7 cellular contexts compared by ENCODE assay signal in the genomic region with DNA sequence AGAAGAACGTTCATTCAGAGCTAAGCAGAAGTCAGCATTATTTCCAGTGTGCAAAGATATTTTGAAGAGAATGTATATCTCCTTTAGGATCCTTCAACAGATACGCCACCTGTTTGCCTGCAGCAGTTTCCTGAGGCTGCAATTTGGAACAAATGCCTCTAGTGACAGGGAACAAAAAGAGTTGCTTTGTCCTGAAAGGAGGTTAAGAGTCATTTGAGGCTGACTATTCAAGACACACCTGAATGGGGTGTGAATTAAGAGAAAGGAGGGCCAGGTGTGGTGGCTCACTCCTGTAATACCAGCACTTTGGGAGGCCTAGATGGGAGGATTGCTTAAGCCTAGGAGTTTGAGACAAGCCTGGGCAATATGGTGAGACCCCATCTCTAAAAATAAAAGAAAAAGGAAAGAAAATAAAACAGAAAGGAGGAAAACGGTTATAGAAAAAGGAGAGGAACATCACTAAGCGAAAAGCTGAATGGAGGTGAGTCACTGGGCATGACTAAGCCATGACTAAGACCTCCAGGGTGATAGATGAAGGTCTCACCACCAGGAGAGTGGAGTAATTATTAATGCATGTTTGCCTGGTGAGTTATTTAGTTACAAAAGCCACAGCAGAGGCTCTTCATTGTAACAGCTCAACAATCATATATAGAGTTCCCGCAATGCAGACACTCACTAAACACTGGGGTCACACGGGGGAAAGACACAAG.
DNase-seq lines count a peak whose midpoint lies in the region; ATAC-seq and TF ChIP-seq lines count a peak whose summit lies in the region.

No MANE protein-coding gene starts in this region.

- 35% methylated on average over 6 of the region's 6 CpGs for WGBS in SK-N-SH (ENCODE audit: low lambda C conversion rate)

- DNase-seq in SK-N-SH = no peak
- peak; percentile 65 for DNase-seq in myocyte (ENCODE audit: low read depth)
- no peak for DNase-seq in NCI-H1694 (lab: John Stamatoyannopoulos, UW)
- DNase-seq in natural killer cell = no peak
- DNase-seq in T-helper 1 cell = no peak

- no peaks in the 10 kb centered on the region for H3K9me2 ChIP-seq in SK-N-SH

- peak overlapping the region; percentile 37; the same call in 1 of the 2 replicates for H3K9ac ChIP-seq in SK-N-SH

- peaks cover 2 to 3% of the 10 kb centered on the region in 2 donors for H3K9me3 Mint-ChIP-seq in natural killer cell

- ATAC-seq in GM18870 (IDR thresholded peaks at IDR 0.05; ENCODE audit: unreplicated experiment) (peak; percentile 94), HG02678 (IDR thresholded peaks at IDR 0.05; ENCODE audit: unreplicated experiment) (peak; percentile 92), natural killer cell (no peak)

- H3K4me3 Mint-ChIP-seq in natural killer cell = no peak overlapping the region

- H3K27me3 Mint-ChIP-seq in natural killer cell (ENCODE audit: low read depth in 2 of 2) = peaks cover 0 to 2% of the 10 kb centered on the region in 2 donors

- H3K4me3 ChIP-seq in SK-N-SH (ENCODE audit: low read depth in 2 of 2, low read length in 1 of 2) = no peak overlapping the region

- H3K27ac Mint-ChIP-seq in natural killer cell = no peak overlapping the region

- peak overlapping the region; percentile 66 for H3K4me2 ChIP-seq in SK-N-SH

- H3F3A ChIP-seq in SK-N-SH (replicated peaks; ENCODE audit: insufficient read depth) = peaks cover 17% of the 10 kb centered on the region

- POLR2A ChIA-PET in SK-N-SH (lab: Yijun Ruan, JAX) = no interaction called here

- H3K27me3 ChIP-seq in SK-N-SH (ENCODE audit: insufficient read depth) = no peaks in the 10 kb centered on the region

- H3K9me3 ChIP-seq in SK-N-SH = no peaks in the 10 kb centered on the region

- H3K36me3 Mint-ChIP-seq in natural killer cell = no peaks in the 10 kb centered on the region

- H3K36me3 ChIP-seq in SK-N-SH (replicated peaks in 1 of 2; ENCODE audit: control insufficient read depth in 1 of 2, insufficient read depth in 2 of 2, low read length in 1 of 2) = no peaks in the 10 kb centered on the region

- TF ChIP-seq CTCF in SK-N-SH (IDR thresholded peaks at IDR 0.05) = no peak
- TF ChIP-seq CTCF in natural killer cell (IDR thresholded peaks at IDR 0.05) = no peak

- H3K4me1 Mint-ChIP-seq in natural killer cell = no peaks in the 10 kb centered on the region

- CTCF ChIA-PET in SK-N-SH (lab: Yijun Ruan, JAX) = no interaction called here

- H3K27ac ChIP-seq in SK-N-SH (ENCODE audit: low read depth in 2 of 2, low read length in 1 of 2) = peak overlapping the region; percentile 28 to 89; a peak in 3 of 4 replicates

- H3K79me2 ChIP-seq in SK-N-SH (ENCODE audit: insufficient read depth) = no peaks in the 10 kb centered on the region

- peak in 1 of 2 experiments; percentile 97; a peak in 2 of 4 replicates for TF ChIP-seq EP300 in SK-N-SH (IDR thresholded peaks at IDR 0.05; ENCODE audit: borderline replicate concordance in 1 of 2, low read depth in 1 of 2, low read length in 1 of 2)

- TF ChIP-seq RAD21 in SK-N-SH (IDR thresholded peaks at IDR 0.05; ENCODE audit: low read length) = no peak

- H3K4me1 ChIP-seq in SK-N-SH (ENCODE audit: control insufficient read depth in 1 of 2, insufficient read depth in 2 of 2, low read depth in 1 of 2, low read length in 1 of 2) = peaks cover 16 to 30% of the 10 kb centered on the region in 2 experiments; a peak in 3 of 4 replicates

- peak overlapping the region; percentile 43; the same call in 1 of the 2 replicates for H2AFZ ChIP-seq in SK-N-SH (ENCODE audit: low read depth)

- intact Hi-C loops in natural killer cell (cut with micrococcal nuclease) = no loop called here

- H4K20me1 ChIP-seq in SK-N-SH (ENCODE audit: insufficient read depth) = no peaks in the 10 kb centered on the region

TF ChIP-seq in SK-N-SH, 30 proteins besides CTCF, POLR2A, EP300 and RAD21 (continues in another document):
- TF ChIP-seq, protein P1, sequence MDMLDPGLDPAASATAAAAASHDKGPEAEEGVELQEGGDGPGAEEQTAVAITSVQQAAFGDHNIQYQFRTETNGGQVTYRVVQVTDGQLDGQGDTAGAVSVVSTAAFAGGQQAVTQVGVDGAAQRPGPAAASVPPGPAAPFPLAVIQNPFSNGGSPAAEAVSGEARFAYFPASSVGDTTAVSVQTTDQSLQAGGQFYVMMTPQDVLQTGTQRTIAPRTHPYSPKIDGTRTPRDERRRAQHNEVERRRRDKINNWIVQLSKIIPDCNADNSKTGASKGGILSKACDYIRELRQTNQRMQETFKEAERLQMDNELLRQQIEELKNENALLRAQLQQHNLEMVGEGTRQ (IDR thresholded peaks at IDR 0.05; ENCODE audit: borderline replicate concordance, low read depth, low read length) = no peak
- no peak for TF ChIP-seq RCOR1 (IDR thresholded peaks at IDR 0.05; ENCODE audit: low read length)
- TF ChIP-seq, protein P2, sequence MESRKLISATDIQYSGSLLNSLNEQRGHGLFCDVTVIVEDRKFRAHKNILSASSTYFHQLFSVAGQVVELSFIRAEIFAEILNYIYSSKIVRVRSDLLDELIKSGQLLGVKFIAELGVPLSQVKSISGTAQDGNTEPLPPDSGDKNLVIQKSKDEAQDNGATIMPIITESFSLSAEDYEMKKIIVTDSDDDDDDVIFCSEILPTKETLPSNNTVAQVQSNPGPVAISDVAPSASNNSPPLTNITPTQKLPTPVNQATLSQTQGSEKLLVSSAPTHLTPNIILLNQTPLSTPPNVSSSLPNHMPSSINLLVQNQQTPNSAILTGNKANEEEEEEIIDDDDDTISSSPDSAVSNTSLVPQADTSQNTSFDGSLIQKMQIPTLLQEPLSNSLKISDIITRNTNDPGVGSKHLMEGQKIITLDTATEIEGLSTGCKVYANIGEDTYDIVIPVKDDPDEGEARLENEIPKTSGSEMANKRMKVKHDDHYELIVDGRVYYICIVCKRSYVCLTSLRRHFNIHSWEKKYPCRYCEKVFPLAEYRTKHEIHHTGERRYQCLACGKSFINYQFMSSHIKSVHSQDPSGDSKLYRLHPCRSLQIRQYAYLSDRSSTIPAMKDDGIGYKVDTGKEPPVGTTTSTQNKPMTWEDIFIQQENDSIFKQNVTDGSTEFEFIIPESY (IDR thresholded peaks at IDR 0.05; ENCODE audit: borderline replicate concordance, low read depth) = peak; percentile 55; the same call in 1 of the 2 replicates
- TF ChIP-seq CHD2 (IDR thresholded peaks at IDR 0.05; ENCODE audit: low read length, partially characterized antibody) = no peak
- TF ChIP-seq FOSL2 (IDR thresholded peaks at IDR 0.05; ENCODE audit: borderline replicate concordance, low read depth) = peak; percentile 100
- peak; percentile 87; the same call in 1 of the 2 replicates for TF ChIP-seq TEAD4 (IDR thresholded peaks at IDR 0.05; ENCODE audit: borderline replicate concordance, insufficient read depth)
- peak; percentile 82 for TF ChIP-seq NFIC (IDR thresholded peaks at IDR 0.05; ENCODE audit: borderline replicate concordance)
- TF ChIP-seq GABPA (IDR thresholded peaks at IDR 0.05; ENCODE audit: low read depth) = no peak
- TF ChIP-seq RFX5 (IDR thresholded peaks at IDR 0.05; ENCODE audit: low read length) = no peak
- no peak for TF ChIP-seq EZH2phosphoT487 (IDR thresholded peaks at IDR 0.05; ENCODE audit: borderline replicate concordance, low read depth)
- no peak for TF ChIP-seq MXI1 (IDR thresholded peaks at IDR 0.05; ENCODE audit: low read depth, low read length)
- no peak for TF ChIP-seq GATA2 (CRISPR knock-in tag; IDR thresholded peaks at IDR 0.05)
- TF ChIP-seq FOXJ3 (CRISPR knock-in tag; IDR thresholded peaks at IDR 0.05) = no peak
- 0 out of 2 replicates have a peak, but pooled peaks have one; percentile 30 for TF ChIP-seq MEF2A (IDR thresholded peaks at IDR 0.05; ENCODE audit: borderline replicate concordance, low read depth)
- no peak for TF ChIP-seq TAF1 (IDR thresholded peaks at IDR 0.05; ENCODE audit: borderline replicate concordance, low read depth, low read length)
- TF ChIP-seq SIN3A (IDR thresholded peaks at IDR 0.05; ENCODE audit: borderline replicate concordance, low read depth, low read length) = peak; percentile 31; the same call in 1 of the 2 replicates
- no peak for TF ChIP-seq FOXM1 (IDR thresholded peaks at IDR 0.05; ENCODE audit: low read depth)
- TF ChIP-seq, protein P3, sequence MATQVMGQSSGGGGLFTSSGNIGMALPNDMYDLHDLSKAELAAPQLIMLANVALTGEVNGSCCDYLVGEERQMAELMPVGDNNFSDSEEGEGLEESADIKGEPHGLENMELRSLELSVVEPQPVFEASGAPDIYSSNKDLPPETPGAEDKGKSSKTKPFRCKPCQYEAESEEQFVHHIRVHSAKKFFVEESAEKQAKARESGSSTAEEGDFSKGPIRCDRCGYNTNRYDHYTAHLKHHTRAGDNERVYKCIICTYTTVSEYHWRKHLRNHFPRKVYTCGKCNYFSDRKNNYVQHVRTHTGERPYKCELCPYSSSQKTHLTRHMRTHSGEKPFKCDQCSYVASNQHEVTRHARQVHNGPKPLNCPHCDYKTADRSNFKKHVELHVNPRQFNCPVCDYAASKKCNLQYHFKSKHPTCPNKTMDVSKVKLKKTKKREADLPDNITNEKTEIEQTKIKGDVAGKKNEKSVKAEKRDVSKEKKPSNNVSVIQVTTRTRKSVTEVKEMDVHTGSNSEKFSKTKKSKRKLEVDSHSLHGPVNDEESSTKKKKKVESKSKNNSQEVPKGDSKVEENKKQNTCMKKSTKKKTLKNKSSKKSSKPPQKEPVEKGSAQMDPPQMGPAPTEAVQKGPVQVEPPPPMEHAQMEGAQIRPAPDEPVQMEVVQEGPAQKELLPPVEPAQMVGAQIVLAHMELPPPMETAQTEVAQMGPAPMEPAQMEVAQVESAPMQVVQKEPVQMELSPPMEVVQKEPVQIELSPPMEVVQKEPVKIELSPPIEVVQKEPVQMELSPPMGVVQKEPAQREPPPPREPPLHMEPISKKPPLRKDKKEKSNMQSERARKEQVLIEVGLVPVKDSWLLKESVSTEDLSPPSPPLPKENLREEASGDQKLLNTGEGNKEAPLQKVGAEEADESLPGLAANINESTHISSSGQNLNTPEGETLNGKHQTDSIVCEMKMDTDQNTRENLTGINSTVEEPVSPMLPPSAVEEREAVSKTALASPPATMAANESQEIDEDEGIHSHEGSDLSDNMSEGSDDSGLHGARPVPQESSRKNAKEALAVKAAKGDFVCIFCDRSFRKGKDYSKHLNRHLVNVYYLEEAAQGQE (IDR thresholded peaks at IDR 0.05; ENCODE audit: low read depth, low read length) = 0 out of 2 replicates have a peak, but pooled peaks have one; percentile 33
- TF ChIP-seq POLR2AphosphoS5 (IDR thresholded peaks at IDR 0.05; ENCODE audit: low read depth, low read length) = peak; percentile 88; the same call in 1 of the 2 replicates
- no peak for TF ChIP-seq NRF1 (IDR thresholded peaks at IDR 0.05; ENCODE audit: low read depth, low read length)
- no peak for TF ChIP-seq YY1 (IDR thresholded peaks at IDR 0.05; ENCODE audit: low read depth)
- TF ChIP-seq TCF12 (IDR thresholded peaks at IDR 0.05) = peak; percentile 92
- TF ChIP-seq RXRA (IDR thresholded peaks at IDR 0.05; ENCODE audit: borderline replicate concordance, low read depth) = peak; percentile 86; the same call in 1 of the 2 replicates

Comparison
In these comparisons a context has a peak if more than half of its experiments do, and no peak if none do; other contexts are left out.
1. ATAC-seq: peak in GM18870 (single experiment) and HG02678 (single experiment); none in natural killer cell (0 of 3).